13 cellular contexts compared by ENCODE assay signal in the genomic region with DNA sequence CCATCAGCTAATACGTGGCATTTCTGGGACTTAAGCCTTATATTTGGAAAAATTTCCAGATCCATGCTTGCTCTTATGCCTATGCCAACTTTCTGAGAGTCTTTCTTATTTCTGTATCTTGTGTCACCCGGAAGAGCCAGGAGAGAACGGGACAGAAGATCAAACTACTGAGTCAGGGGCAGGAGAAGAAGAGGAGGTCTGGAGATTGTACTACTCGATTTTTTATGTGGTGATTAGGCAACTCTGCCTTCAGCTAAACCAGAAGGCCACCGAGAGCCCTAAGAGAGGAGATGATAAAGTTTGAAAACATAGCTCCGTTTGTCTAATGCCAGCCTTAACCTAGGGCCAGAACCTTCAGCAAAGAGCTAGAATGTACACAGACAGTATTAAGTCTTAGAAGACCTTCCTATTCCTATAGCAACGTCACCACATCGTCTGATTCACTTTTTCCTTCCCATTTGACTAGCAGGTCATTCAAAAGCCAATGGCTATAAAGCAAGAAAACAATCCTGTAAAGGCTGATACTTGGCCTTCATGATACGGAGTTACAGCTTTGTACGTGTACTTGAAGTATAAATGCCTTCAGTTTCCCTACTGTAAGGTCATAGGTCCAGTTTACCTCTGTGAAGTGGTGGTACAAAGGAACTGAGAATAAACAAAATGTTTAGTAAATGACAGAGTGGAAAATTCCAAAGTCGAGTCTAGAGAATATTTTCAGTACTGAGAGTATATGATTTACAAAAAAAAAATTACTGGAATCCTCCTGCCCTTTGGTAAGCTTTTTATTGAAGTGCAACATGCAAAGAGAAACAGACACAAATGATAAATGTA.
A peak's percentile ranks its signal among the peaks of the same experiment; 100 is the strongest.
DNase-seq lines count a peak whose midpoint lies in the region; ATAC-seq and TF ChIP-seq lines count a peak whose summit lies in the region.
"Had no signal": no experiment of that assay in that cellular context is flagged by ENCODE, and none has a peak within 500 bp of the region (broad histone marks: within the 10 kb centered on the region; RNA-seq: fewer than 3 reads in every experiment).

No MANE protein-coding gene starts in this region.

- CTCF ChIA-PET in activated CD4-positive, alpha-beta T cell treated with anti-CD3 and anti-CD28 coated beads, Interleukin-2, amount 10 ng/mL, durations not matched to agents 7 days and 5 days (lab: Charles Lee) = interaction anchor here (0.6 to 1.4 kb wide), 5 partner anchors 10 to 330 kb away, joined by 3 to 5 read pairs (median 4); no protein-coding TSS in a partner anchor
- CTCF ChIA-PET in activated CD4-positive, alpha-beta memory T cell treated with anti-CD3 and anti-CD28 coated beads for 36 hours (lab: Charles Lee) = interaction anchor here (0.6 to 4.0 kb wide), 10 partner anchors 9 to 342 kb away, joined by 3 to 24 read pairs (median 4); no protein-coding TSS in a partner anchor

- H3K27ac ChIP-seq in hepatocyte (peak overlapping the region; percentile 66), substantia nigra (ENCODE audit: low read depth, low read length, poor library complexity, severe bottlenecking) (no peak overlapping the region)
- H3K27ac ChIP-seq: prostate gland, tibial nerve had no signal

- H3K4me2 ChIP-seq in hepatocyte = peak overlapping the region; percentile 7

- peak overlapping the region; percentile 42 for H3K27ac Mint-ChIP-seq in activated CD4-positive, alpha-beta T cell treated with anti-CD3 and anti-CD28 coated beads, Interleukin-2, amount 10 ng/mL, durations not matched to agents 7 days and 5 days
- H3K27ac Mint-ChIP-seq in activated CD4-positive, alpha-beta memory T cell treated with anti-CD3 and anti-CD28 coated beads for 36 hours = peak overlapping the region; percentile 85

- no peak overlapping the region for H2AFZ ChIP-seq in hepatocyte

- POLR2A ChIA-PET in activated CD4-positive, alpha-beta T cell treated with anti-CD3 and anti-CD28 coated beads, Interleukin-2, amount 10 ng/mL, durations not matched to agents 7 days and 5 days (lab: Charles Lee) = no interaction called here
- POLR2A ChIA-PET in activated CD4-positive, alpha-beta memory T cell treated with anti-CD3 and anti-CD28 coated beads for 36 hours (lab: Charles Lee) = interaction anchor here (0.7 to 5.9 kb wide), 10 partner anchors 10 to 49 kb away, joined by 3 to 45 read pairs (median 6); no protein-coding TSS in a partner anchor

- no peaks in the 10 kb centered on the region for H3K36me3 ChIP-seq in hepatocyte (replicated peaks; ENCODE audit: insufficient read depth, low read depth)
- H3K36me3 ChIP-seq: prostate gland, tibial nerve had no signal

- 61% methylated on average over 11 of the region's 11 CpGs for WGBS in hepatocyte (ENCODE audit: low lambda C conversion rate, missing lambda C conversion rate)

- H3K4me3 ChIP-seq in hepatocyte = no peak overlapping the region
- H3K4me3 ChIP-seq: prostate gland, tibial nerve had no signal

- H3K79me2 ChIP-seq in hepatocyte = peaks cover 5% of the 10 kb centered on the region

- peaks cover 86% of the 10 kb centered on the region for H3K4me1 Mint-ChIP-seq in activated CD4-positive, alpha-beta T cell treated with anti-CD3 and anti-CD28 coated beads, Interleukin-2, amount 10 ng/mL, durations not matched to agents 7 days and 5 days
- H3K4me1 Mint-ChIP-seq in activated CD4-positive, alpha-beta memory T cell treated with anti-CD3 and anti-CD28 coated beads for 36 hours (ENCODE audit: low read depth) = peaks cover 90% of the 10 kb centered on the region

- H3K4me1 ChIP-seq in hepatocyte (ENCODE audit: insufficient read depth) = peaks cover 8% of the 10 kb centered on the region

- H3K9me2 ChIP-seq in hepatocyte (replicated peaks; ENCODE audit: insufficient read depth) = no peaks in the 10 kb centered on the region

- peak overlapping the region; percentile 37 for H3K4me3 Mint-ChIP-seq in activated CD4-positive, alpha-beta T cell treated with anti-CD3 and anti-CD28 coated beads, Interleukin-2, amount 10 ng/mL, durations not matched to agents 7 days and 5 days
- H3K4me3 Mint-ChIP-seq in activated CD4-positive, alpha-beta memory T cell treated with anti-CD3 and anti-CD28 coated beads for 36 hours = peak overlapping the region; percentile 42

- no peaks in the 10 kb centered on the region for H3K9me3 ChIP-seq in hepatocyte (ENCODE audit: low read depth)
- H3K9me3 ChIP-seq: prostate gland, tibial nerve had no signal

- no peak for DNase-seq in activated CD4-positive, alpha-beta T cell treated with anti-CD3 and anti-CD28 coated beads, Interleukin-2, amount 10 ng/mL, durations not matched to agents 7 days and 5 days
- no peak for DNase-seq in activated CD4-positive, alpha-beta T cell treated with anti-CD3 and anti-CD28 coated beads for 1 hour
- no peak for DNase-seq in activated CD4-positive, alpha-beta memory T cell treated with anti-CD3 and anti-CD28 coated beads for 36 hours
- DNase-seq in hepatocyte (ENCODE audit: low spot score) = peak; percentile 43
- no peak for DNase-seq in stimulated activated naive CD8-positive, alpha-beta T cell treated with anti-CD3 and anti-CD28 coated beads, Interleukin-15, Interleukin-2, amounts not matched to agents 100 U/mL and 50 U/mL, for 24 hours
- no peak for DNase-seq in stimulated activated naive CD4-positive, alpha-beta T cell treated with Interleukin-2 at 50 U/mL for 16 hours (lab: John Stamatoyannopoulos, UW)
- DNase-seq in substantia nigra (lab: John Stamatoyannopoulos, UW) = no peak
- DNase-seq: central memory CD4-positive, alpha-beta T cell; islet precursor cell; RPMI8226 had no signal

- H3K36me3 Mint-ChIP-seq in activated CD4-positive, alpha-beta T cell treated with anti-CD3 and anti-CD28 coated beads, Interleukin-2, amount 10 ng/mL, durations not matched to agents 7 days and 5 days (ENCODE audit: low read depth) = peaks cover 27% of the 10 kb centered on the region
- H3K36me3 Mint-ChIP-seq in activated CD4-positive, alpha-beta memory T cell treated with anti-CD3 and anti-CD28 coated beads for 36 hours = peaks cover 13% of the 10 kb centered on the region

- peaks cover 4% of the 10 kb centered on the region for H3K9me3 Mint-ChIP-seq in activated CD4-positive, alpha-beta T cell treated with anti-CD3 and anti-CD28 coated beads, Interleukin-2, amount 10 ng/mL, durations not matched to agents 7 days and 5 days
- no peaks in the 10 kb centered on the region for H3K9me3 Mint-ChIP-seq in activated CD4-positive, alpha-beta memory T cell treated with anti-CD3 and anti-CD28 coated beads for 36 hours

- ATAC-seq in stimulated activated naive CD8-positive, alpha-beta T cell treated with anti-CD3 and anti-CD28 coated beads, Interleukin-15, Interleukin-2, amounts not matched to agents 100 U/mL and 50 U/mL, for 24 hours = peak; percentile 62
- no peak for ATAC-seq in HG03097 (IDR thresholded peaks at IDR 0.05; ENCODE audit: low FRiP score, unreplicated experiment)

- H3K27me3 Mint-ChIP-seq in activated CD4-positive, alpha-beta T cell treated with anti-CD3 and anti-CD28 coated beads, Interleukin-2, amount 10 ng/mL, durations not matched to agents 7 days and 5 days = no peaks in the 10 kb centered on the region
- no peaks in the 10 kb centered on the region for H3K27me3 Mint-ChIP-seq in activated CD4-positive, alpha-beta memory T cell treated with anti-CD3 and anti-CD28 coated beads for 36 hours

- no peak for TF ChIP-seq CTCF in hepatocyte (IDR thresholded peaks at IDR 0.05; ENCODE audit: poor library complexity)

- H3K27me3 ChIP-seq in hepatocyte = no peaks in the 10 kb centered on the region
- H3K27me3 ChIP-seq: tibial nerve had no signal

- intact Hi-C loops in activated CD4-positive, alpha-beta memory T cell treated with anti-CD3 and anti-CD28 coated beads for 36 hours (cut with micrococcal nuclease) = loop anchor here (1.0 kb wide), 1 partner anchor 9 kb away; no protein-coding TSS in a partner anchor

- H4K20me1 ChIP-seq in hepatocyte (ENCODE audit: insufficient read depth, poor library complexity, severe bottlenecking) = no peaks in the 10 kb centered on the region
